ENCODE assay signal across 8 cellular contexts in the genomic region with DNA sequence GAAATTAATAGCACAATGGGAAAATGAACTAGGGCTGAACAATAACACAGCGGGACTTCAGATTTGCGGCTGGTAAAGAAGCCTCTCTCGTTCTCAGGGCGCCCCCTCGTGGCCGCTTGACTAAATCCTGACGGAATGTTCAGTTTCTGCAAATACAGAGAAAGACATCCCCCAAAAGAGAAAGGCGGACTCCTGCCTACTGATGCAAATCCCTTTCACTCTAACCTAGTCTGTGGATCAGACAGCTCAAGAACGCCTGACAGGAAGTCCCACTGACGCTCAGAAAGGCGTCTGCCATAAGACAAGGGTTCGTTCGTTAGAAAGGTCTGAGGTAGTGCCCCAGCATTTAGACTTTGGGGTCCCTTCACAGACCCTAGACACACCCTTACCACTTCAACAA. TPM values are rescaled to one million over a fixed set of nuclear protein-coding genes. Genes with fewer than 3 reads are reported as not detected.
DNase-seq lines count a peak whose midpoint lies in the region; ATAC-seq and TF ChIP-seq lines count a peak whose summit lies in the region.

No MANE protein-coding gene starts in this region.

- H3K4me2 ChIP-seq in mesendoderm (ENCODE audit: low read length), result peak overlapping the region; percentile 45

- peak overlapping the region; percentile 51 for H3K9ac ChIP-seq in endocrine pancreas (ENCODE audit: control insufficient read depth, insufficient read depth, low read length)
- H3K9ac ChIP-seq in mesendoderm (ENCODE audit: low read length), result peak overlapping the region; percentile 53

- H3K36me3 ChIP-seq in endocrine pancreas (ENCODE audit: control insufficient read depth, insufficient read depth, low read length) (no peaks in the 10 kb centered on the region), mesendoderm (ENCODE audit: control insufficient read depth, insufficient read depth, low read length) (no peaks in the 10 kb centered on the region)

- H3K27ac ChIP-seq in C4-2B, result no peak overlapping the region
- peak overlapping the region; percentile 7 for H3K27ac ChIP-seq in mesendoderm (ENCODE audit: low read depth, low read length)

- H3K27me3 ChIP-seq in endocrine pancreas (ENCODE audit: control insufficient read depth, insufficient read depth, low read length) (no peaks in the 10 kb centered on the region), mesendoderm (ENCODE audit: insufficient read depth, low read length, poor library complexity) (no peaks in the 10 kb centered on the region)

- H3K4ac ChIP-seq in mesendoderm (ENCODE audit: low read depth, low read length), result no peak overlapping the region

- no peak overlapping the region for H4K5ac ChIP-seq in mesendoderm (ENCODE audit: low read length)

- H3K18ac ChIP-seq in mesendoderm (ENCODE audit: low read length), result peak overlapping the region; percentile 39

- H4K8ac ChIP-seq in mesendoderm (ENCODE audit: low read depth, low read length), result no peak overlapping the region

- DNase-seq in NCI-H82 (lab: John Stamatoyannopoulos, UW), result peak; percentile 93
- peak; percentile 91 for DNase-seq in activated CD8-positive, alpha-beta memory T cell treated with anti-CD3 and anti-CD28 coated beads for 24 hours
- peak; percentile 92 for DNase-seq in mesendoderm
- peak; percentile 62 for DNase-seq in stimulated activated CD8-positive, alpha-beta memory T cell treated with anti-CD3 and anti-CD28 coated beads, Interleukin-12 subunit alpha, Interleukin-12 subunit beta, amount 100 ng/mL, for 1 hour (ENCODE audit: low read depth)

- peaks cover 13% of the 10 kb centered on the region for H3K79me1 ChIP-seq in mesendoderm (ENCODE audit: low read length)

- peak; percentile 86 for TF ChIP-seq CTCF in C4-2B (conservative IDR thresholded peaks at IDR 0.05)

- ATAC-seq in HG02642 (IDR thresholded peaks at IDR 0.05; ENCODE audit: poor library complexity, unreplicated experiment) (peak; percentile 44), HG03469 (IDR thresholded peaks at IDR 0.05; ENCODE audit: unreplicated experiment) (no peak)

- H3K79me2 ChIP-seq in mesendoderm (ENCODE audit: control insufficient read depth, insufficient read depth, low read length), result peaks cover 80% of the 10 kb centered on the region

- no CpG with 5 or more reads among the region's 13 CpGs for WGBS in mesendoderm (ENCODE audit: extremely low coverage, insufficient coverage, low lambda C conversion rate)

- no peaks in the 10 kb centered on the region for H3K9me3 ChIP-seq in endocrine pancreas (ENCODE audit: control insufficient read depth, low read length)

- H3K4me3 ChIP-seq in endocrine pancreas (ENCODE audit: control insufficient read depth, insufficient read depth, low read length) (peak overlapping the region; percentile 14), mesendoderm (ENCODE audit: low read length) (peak overlapping the region; percentile 4)

- H2AK5ac ChIP-seq in mesendoderm (ENCODE audit: low read length), result no peak overlapping the region

- H2BK120ac ChIP-seq in mesendoderm (ENCODE audit: low read depth, low read length), result no peak overlapping the region

- H3K4me1 ChIP-seq in endocrine pancreas (ENCODE audit: control insufficient read depth, insufficient read depth, low read length), result no peaks in the 10 kb centered on the region
- peaks cover 37% of the 10 kb centered on the region for H3K4me1 ChIP-seq in mesendoderm (ENCODE audit: control insufficient read depth, low read depth, low read length)

- H2BK5ac ChIP-seq in mesendoderm (ENCODE audit: low read length), result no peak overlapping the region

- H3K56ac ChIP-seq in mesendoderm (ENCODE audit: low read length), result peak overlapping the region; percentile 72

- H3K23ac ChIP-seq in mesendoderm (ENCODE audit: low read length), result no peak overlapping the region

- H2BK15ac ChIP-seq in mesendoderm (replicated peaks; ENCODE audit: low read depth), result no peak overlapping the region

RNA-seq across cellular contexts. Expression of a gene that starts 2.5 kb away (rescaled TPM):
- polyA plus RNA-seq in mesendoderm (2013, experiment 1 of 2), result 22.4 TPM
- polyA plus RNA-seq in mesendoderm (2013, experiment 2 of 2), result 22.1 TPM
